Comparison of ENCODE assay signal across 8 cellular contexts in the genomic region with DNA sequence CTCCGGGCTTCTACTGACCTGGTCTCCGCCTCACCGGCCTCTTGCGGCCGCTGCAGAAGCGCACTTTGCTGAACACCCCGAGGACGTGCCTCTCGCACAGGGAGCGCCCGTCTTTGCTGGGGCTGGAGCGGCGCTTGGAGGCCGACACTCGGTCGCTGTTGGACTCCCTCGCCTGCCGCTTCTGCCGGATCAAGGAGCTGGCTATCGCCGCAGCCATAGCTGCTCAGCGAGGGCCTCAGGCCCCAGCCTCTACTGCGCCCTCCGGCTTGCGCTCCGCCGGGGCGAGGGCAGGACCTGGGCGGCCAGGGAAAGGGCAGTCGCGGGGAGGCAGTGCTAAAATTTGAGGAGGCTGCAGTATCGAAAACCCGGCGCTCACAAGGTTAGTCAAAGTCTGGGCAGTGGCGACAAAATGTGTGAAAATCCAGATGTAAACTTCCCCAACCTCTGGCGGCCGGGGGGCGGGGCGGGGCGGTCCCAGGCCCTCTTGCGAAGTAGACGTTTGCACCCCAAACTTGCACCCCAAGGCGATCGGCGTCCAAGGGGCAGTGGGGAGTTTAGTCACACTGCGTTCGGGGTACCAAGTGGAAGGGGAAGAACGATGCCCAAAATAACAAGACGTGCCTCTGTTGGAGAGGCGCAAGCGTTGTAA.
A peak's percentile ranks its signal among the peaks of the same experiment; 100 is the strongest.
DNase-seq lines count a peak whose midpoint lies in the region; ATAC-seq and TF ChIP-seq lines count a peak whose summit lies in the region.

No MANE protein-coding gene starts in this region.

- H3K4me3 ChIP-seq in H7 (ENCODE audit: insufficient read depth, low read depth, low read length) (peak overlapping the region; percentile 79), breast epithelium (peak overlapping the region; percentile 47 to 71 (median 57)), iPS-20b (ENCODE audit: low read length) (peak overlapping the region; percentile 87), skeletal muscle satellite cell (ENCODE audit: low read length) (peak overlapping the region; percentile 53)

- H3K4me1 ChIP-seq in breast epithelium (peaks cover 0 to 3% of the 10 kb centered on the region in 2 donors), iPS-20b (ENCODE audit: insufficient read depth, low read length) (peaks cover 15% of the 10 kb centered on the region), skeletal muscle satellite cell (ENCODE audit: control insufficient read depth, insufficient read depth, low read length) (peaks cover 6% of the 10 kb centered on the region)

- H3K9me3 ChIP-seq in breast epithelium, result no peaks in the 10 kb centered on the region
- no peaks in the 10 kb centered on the region for H3K9me3 ChIP-seq in iPS-20b (ENCODE audit: insufficient read depth, low read depth, low read length)
- H3K9me3 ChIP-seq in skeletal muscle satellite cell (replicated peaks; ENCODE audit: low read length), result no peaks in the 10 kb centered on the region

- DNase-seq in H7 (peak; percentile 68), breast epithelium (ENCODE audit: low spot score in 2 of 2) (no peak), dedifferentiated amniotic fluid mesenchymal stem cell (ENCODE audit: extremely low spot score) (no peak)

- H3K27ac ChIP-seq in breast epithelium (no peak overlapping the region), iPS-20b (ENCODE audit: low read length) (no peak overlapping the region)

- intact Hi-C loops in breast epithelium (cut with DNase I; ENCODE audit: low total_unique reads), result no loop called here

- peak overlapping the region; percentile 94 for H3K4me2 ChIP-seq in skeletal muscle satellite cell (ENCODE audit: low read length)

- H3K9ac ChIP-seq in iPS-20b (ENCODE audit: low read depth, low read length) (peak overlapping the region; percentile 49; the same call in 1 of the 2 replicates), skeletal muscle satellite cell (ENCODE audit: low read depth, low read length) (no peak overlapping the region)

- no peak for TF ChIP-seq CTCF in breast epithelium (IDR thresholded peaks at IDR 0.05)

- ATAC-seq in GM19455 (IDR thresholded peaks at IDR 0.05; ENCODE audit: unreplicated experiment), result no peak
- no peak for ATAC-seq in HG03045 (IDR thresholded peaks at IDR 0.05; ENCODE audit: unreplicated experiment)
- ATAC-seq in GM21423 (IDR thresholded peaks at IDR 0.05; ENCODE audit: unreplicated experiment), result no peak

- TF ChIP-seq POLR2A in breast epithelium (IDR thresholded peaks at IDR 0.05), result no peak

- peaks cover 58% of the 10 kb centered on the region for H3K27me3 ChIP-seq in H7 (ENCODE audit: control insufficient read depth, insufficient read depth, low read length)
- peaks cover 0 to 35% of the 10 kb centered on the region in 2 donors for H3K27me3 ChIP-seq in breast epithelium
- H3K27me3 ChIP-seq in iPS-20b (ENCODE audit: insufficient read depth, low read length), result peaks cover 66% of the 10 kb centered on the region
- peaks cover 51% of the 10 kb centered on the region for H3K27me3 ChIP-seq in skeletal muscle satellite cell (ENCODE audit: control insufficient read depth, insufficient read depth, low read length)

- H3K36me3 ChIP-seq in H7 (replicated peaks; ENCODE audit: control insufficient read depth, insufficient read depth, low read length) (no peaks in the 10 kb centered on the region), breast epithelium (no peaks in the 10 kb centered on the region), iPS-20b (ENCODE audit: insufficient read depth, low read depth, low read length) (no peaks in the 10 kb centered on the region), skeletal muscle satellite cell (ENCODE audit: insufficient read depth, low read length) (no peaks in the 10 kb centered on the region)
